In genomic region chr19:12665646-12666304, GRCh38 we compare ENCODE assay signal across 9 cellular contexts. TPM values are rescaled to one million over a fixed set of nuclear protein-coding genes. Genes with fewer than 3 reads are reported as not detected.
DNase-seq lines count a peak whose midpoint lies in the region; ATAC-seq, FAIRE-seq and TF ChIP-seq lines count a peak whose summit lies in the region.
"Had no signal": no experiment of that assay in that cellular context is flagged by ENCODE, and none has a peak within 500 bp of the region (broad histone marks: within the 10 kb centered on the region; RNA-seq: fewer than 3 reads in every experiment).

No MANE protein-coding gene starts in this region.

- no peak for TF ChIP-seq EP300 in GM12878 (IDR thresholded peaks at IDR 0.05; ENCODE audit: borderline replicate concordance in 1 of 2, control insufficient read depth in 1 of 2, low read depth in 2 of 2, low read length in 2 of 2)

- H4K20me1 ChIP-seq in IMR-90 (ENCODE audit: insufficient read depth, low read length) (no peaks in the 10 kb centered on the region), GM12878 (ENCODE audit: control insufficient read depth, insufficient read depth) (no peaks in the 10 kb centered on the region)

- CTCF ChIA-PET in AG04449 (lab: Yijun Ruan, JAX): interaction anchor here (0.8 to 2.5 kb wide), 5 partner anchors 11 to 102 kb away, joined by 3 to 17 read pairs (median 4); no protein-coding TSS in a partner anchor
- CTCF ChIA-PET in IMR-90 (lab: Yijun Ruan, JAX): no interaction called here
- CTCF ChIA-PET in GM12878 (lab: Yijun Ruan, JAX): interaction anchor here (0.6 to 1.9 kb wide), 8 partner anchors 12 to 1007 kb away, joined by 3 to 13 read pairs (median 4); no protein-coding TSS in a partner anchor

- RAD21 ChIA-PET in GM12878 (lab: Charles Lee; ENCODE audit: unreplicated experiment): interaction anchor here (0.8 to 1.8 kb wide), 7 partner anchors 52 to 742 kb away, joined by 3 to 9 read pairs (median 4); partner anchors contain the start of genes GET3, ZNF490 and ZNF791

- peak overlapping the region; percentile 93 for H2AFZ ChIP-seq in IMR-90 (replicated peaks; ENCODE audit: low read length, poor library complexity)
- H2AFZ ChIP-seq in GM12878 (ENCODE audit: control insufficient read depth, low read depth, low read length): peak overlapping the region; percentile 56
- H2AFZ ChIP-seq in mesenchymal stem cell (ENCODE audit: low read depth, low read length): peak overlapping the region; percentile 87

- H3K79me1 ChIP-seq in IMR-90 (ENCODE audit: low read depth in 1 of 2, low read length in 2 of 2) (peaks cover 38 to 61% of the 10 kb centered on the region in 2 experiments), mesenchymal stem cell (replicated peaks; ENCODE audit: low read length, poor library complexity, severe bottlenecking) (peaks cover 48% of the 10 kb centered on the region)

- DNase-seq in AG04449 (ENCODE audit: low read depth, low spot score) (no peak), IMR-90 (peak; percentile 10), GM12878 (ENCODE audit: low read depth, low spot score) (no peak), mesenchymal stem cell (no peak), EL (no peak), AML-193 (lab: John Stamatoyannopoulos, UW) (no peak), D341Med (ENCODE audit: low spot score) (no peak), NCI-H2107 treated with DMSO at 0.1 percent for 48 hours (lab: John Stamatoyannopoulos, UW; ENCODE audit: unreplicated experiment) (no peak)

- H3K56ac ChIP-seq in IMR-90 (ENCODE audit: extremely low read depth, insufficient read depth, low read length): no peak overlapping the region

- H3K4ac ChIP-seq in IMR-90 (ENCODE audit: low read depth, low read length) (peak overlapping the region; percentile 47; the same call in 1 of the 2 replicates), mesenchymal stem cell (ENCODE audit: low read depth in 1 of 2, low read length in 2 of 2) (no peak overlapping the region)

- H3K23ac ChIP-seq in IMR-90 (ENCODE audit: low read depth, low read length): 0 out of 2 replicates have a peak overlapping the region, but pooled peaks have one; percentile 36
- H3K23ac ChIP-seq in mesenchymal stem cell (ENCODE audit: low read length in 2 of 2): no peak overlapping the region

- peak overlapping the region; percentile 97 for H2AK9ac ChIP-seq in IMR-90 (replicated peaks; ENCODE audit: low read depth, low read length, poor library complexity)

- H3K4me2 ChIP-seq in IMR-90 (ENCODE audit: low read depth, low read length) (peak overlapping the region; percentile 88), GM12878 (ENCODE audit: control insufficient read depth, insufficient read depth) (peak overlapping the region; percentile 99), mesenchymal stem cell (ENCODE audit: low read length, poor library complexity, severe bottlenecking) (peak overlapping the region; percentile 89)

- peaks cover 51% of the 10 kb centered on the region for H3K79me2 ChIP-seq in GM12878 (ENCODE audit: control insufficient read depth, insufficient read depth, low read length)

- H3K4me3 ChIP-seq in AG04449 (ENCODE audit: low read depth, low read length): peak overlapping the region; percentile 77
- peak overlapping the region; percentile 85 for H3K4me3 ChIP-seq in IMR-90 (ENCODE audit: insufficient read depth, low read depth, low read length)
- H3K4me3 ChIP-seq in GM12878: peak overlapping the region; percentile 91
- H3K4me3 ChIP-seq in mesenchymal stem cell (ENCODE audit: insufficient read depth in 1 of 2, low read depth in 1 of 2, low read length in 2 of 2): peak overlapping the region; percentile 85 to 97

- H3K27ac ChIP-seq in IMR-90 (ENCODE audit: insufficient read depth, low read length) (no peak overlapping the region; the same call in 1 of the 2 replicates), GM12878 (ENCODE audit: control insufficient read depth, insufficient read depth) (peak overlapping the region; percentile 92), mesenchymal stem cell (ENCODE audit: low read length, poor library complexity, severe bottlenecking) (no peak overlapping the region)

- no peak for TF ChIP-seq POLR2A in IMR-90 (IDR thresholded peaks at IDR 0.05; ENCODE audit: low read depth, low read length)
- TF ChIP-seq POLR2A in GM12878 (IDR thresholded peaks at IDR 0.05; ENCODE audit: low read depth, low read length): no peak

- no peak overlapping the region for H2BK12ac ChIP-seq in mesenchymal stem cell (ENCODE audit: low read length in 2 of 2)

- peak overlapping the region; percentile 87; a peak in 3 of 4 replicates for H4K8ac ChIP-seq in IMR-90 (ENCODE audit: low read depth in 2 of 2, low read length in 2 of 2)
- peak overlapping the region; percentile 73 for H4K8ac ChIP-seq in mesenchymal stem cell (ENCODE audit: low read length)

- dilution Hi-C loops in IMR-90 (cut with HindIII; ENCODE audit: low sequenced_read_pairs, unreplicated experiment): no loop called here

- 76% methylated on average over 5 of the region's 12 CpGs; no CpG with 5 or more reads in 1 of the 2 experiments for WGBS in IMR-90 (ENCODE audit: extremely low coverage in 2 of 2, insufficient read length in 1 of 2), 2 experiments
- WGBS in GM12878 (ENCODE audit: insufficient coverage, insufficient replicate concordance, low lambda C conversion rate, missing lambda C conversion rate): 1% methylated on average over 12 of the region's 12 CpGs
- WGBS in mesenchymal stem cell: 80% methylated on average over 10 of the region's 12 CpGs

- no TSS peak for BruUV-seq in IMR-90 (replicated peaks; lab: Mats Ljungman, UMichigan)
- TSS peak; percentile 68 for BruUV-seq in GM12878 (replicated peaks; lab: Mats Ljungman, UMichigan)

- H3K14ac ChIP-seq in IMR-90 (replicated peaks; ENCODE audit: low read depth, low read length) (peak overlapping the region; percentile 96), mesenchymal stem cell (ENCODE audit: low read length in 2 of 2) (peak overlapping the region in 1 of 2 experiments; percentile 89)

- ATAC-seq in IMR-90 (ENCODE audit: low read depth): no peak
- ATAC-seq in GM12878: peak; percentile 14

- peak overlapping the region; percentile 14 for H4K5ac ChIP-seq in IMR-90 (ENCODE audit: low read depth, low read length)

- POLR2A ChIA-PET in AG04449 (lab: Yijun Ruan, JAX) (interaction anchor here (0.5 to 1.1 kb wide), 2 partner anchors 15 to 26 kb away, joined by 3 read pairs; no protein-coding TSS in a partner anchor), IMR-90 (lab: Charles Lee; ENCODE audit: unreplicated experiment) (no interaction called here), GM12878 (lab: Charles Lee) (interaction anchor here (0.5 to 2.3 kb wide), 10 partner anchors 9 to 134 kb away, joined by 3 to 15 read pairs (median 4); partner anchors contain the start of genes DHPS, TNPO2, ZNF490 and ZNF791)

- 0 out of 2 replicates have a peak, but pooled peaks cover 13% of the 10 kb centered on the region for H3K9me1 ChIP-seq in IMR-90 (ENCODE audit: insufficient read depth, low read length)

- H3K4me1 ChIP-seq in IMR-90 (ENCODE audit: control insufficient read depth, insufficient read depth, low read length) (peaks cover 15% of the 10 kb centered on the region), GM12878 (ENCODE audit: control insufficient read depth, insufficient read depth, low read length) (peaks cover 29% of the 10 kb centered on the region), mesenchymal stem cell (ENCODE audit: control insufficient read depth, insufficient read depth, low read depth, low read length) (peaks cover 32% of the 10 kb centered on the region)

- H2BK120ac ChIP-seq in IMR-90 (ENCODE audit: low read depth, low read length) (0 out of 2 replicates have a peak overlapping the region, but pooled peaks have one; percentile 2), mesenchymal stem cell (ENCODE audit: low read depth, low read length) (no peak overlapping the region)

- H3K18ac ChIP-seq in IMR-90 (ENCODE audit: low read depth, low read length) (no peak overlapping the region), mesenchymal stem cell (ENCODE audit: low read depth in 1 of 2, low read length in 2 of 2) (peak overlapping the region in 1 of 2 experiments; percentile 79)

- TF ChIP-seq CTCF in AG04449 (IDR thresholded peaks at IDR 0.05; ENCODE audit: insufficient read depth, low read length, missing control alignments) (no peak), IMR-90 (conservative IDR thresholded peaks at IDR 0.05; ENCODE audit: low read depth, low read length) (no peak), GM12878 (IDR thresholded peaks at IDR 0.05 in 2 of 3, conservative IDR thresholded peaks at IDR 0.05 in 1 of 3; ENCODE audit: control insufficient read depth in 2 of 3, extremely low read depth in 1 of 3, insufficient read depth in 1 of 3, low read depth in 3 of 3, low read length in 3 of 3) (no peak)

- intact Hi-C loops in IMR-90 (cut with micrococcal nuclease) (no loop called here), GM12878 (cut with micrococcal nuclease; ENCODE audit: unreplicated experiment) (loop anchor here (2.0 kb wide), 1 partner anchor 53 kb away; no protein-coding TSS in a partner anchor)

- no peak overlapping the region for H2BK20ac ChIP-seq in IMR-90 (ENCODE audit: low read depth, low read length)

- TF ChIP-seq RAD21 in IMR-90 (IDR thresholded peaks at IDR 0.05; ENCODE audit: low read length) (no peak), GM12878 (IDR thresholded peaks at IDR 0.05; ENCODE audit: insufficient read depth, low read depth, low read length) (no peak)

- H3K27me3 ChIP-seq in IMR-90 (ENCODE audit: control insufficient read depth, insufficient read depth, low read length) (no peaks in the 10 kb centered on the region), GM12878 (replicated peaks in 1 of 2; ENCODE audit: control insufficient read depth in 2 of 2, insufficient read depth in 2 of 2, low read length in 1 of 2) (no peaks in the 10 kb centered on the region), mesenchymal stem cell (ENCODE audit: control insufficient read depth in 1 of 2, insufficient read depth in 1 of 2, low read length in 2 of 2) (no peaks in the 10 kb centered on the region)

- H2BK5ac ChIP-seq in IMR-90 (ENCODE audit: low read depth, low read length, poor library complexity, severe bottlenecking) (peak overlapping the region; percentile 18), mesenchymal stem cell (ENCODE audit: low read depth, low read length, poor library complexity, severe bottlenecking) (no peak overlapping the region)

- H3K9me3 ChIP-seq in IMR-90 (ENCODE audit: control insufficient read depth, insufficient read depth, low read length): no peaks in the 10 kb centered on the region
- H3K9me3 ChIP-seq in GM12878 (replicated peaks; ENCODE audit: control insufficient read depth, insufficient read depth, low read length): no peaks in the 10 kb centered on the region
- no peaks in the 10 kb centered on the region for H3K9me3 ChIP-seq in mesenchymal stem cell (ENCODE audit: control insufficient read depth, low read length)

- FAIRE-seq in GM12878 (lab: Jason Lieb, UNC): no peak

- H2BK15ac ChIP-seq in IMR-90 (ENCODE audit: low read depth, low read length) (no peak overlapping the region), mesenchymal stem cell (ENCODE audit: low read depth, poor library complexity, severe bottlenecking) (no peak overlapping the region)

- in situ Hi-C loops in IMR-90 (cut with MboI; ENCODE audit: low sequenced_read_pairs) (no loop called here), GM12878 (cut with MboI) (no loop called here)

- H3K9ac ChIP-seq in IMR-90 (ENCODE audit: low read depth, low read length) (peak overlapping the region; percentile 66), GM12878 (ENCODE audit: control insufficient read depth, insufficient read depth, low read length) (peak overlapping the region; percentile 81), mesenchymal stem cell (ENCODE audit: low read length) (peak overlapping the region; percentile 99)

- H3K36me3 ChIP-seq in IMR-90 (ENCODE audit: control insufficient read depth, insufficient read depth, low read length): peaks cover 23% of the 10 kb centered on the region
- peaks cover 18 to 23% of the 10 kb centered on the region in 2 experiments for H3K36me3 ChIP-seq in GM12878 (ENCODE audit: control insufficient read depth in 2 of 2, insufficient read depth in 2 of 2, low read length in 1 of 2)
- H3K36me3 ChIP-seq in mesenchymal stem cell (ENCODE audit: control insufficient read depth in 1 of 2, insufficient read depth in 2 of 2, low read depth in 1 of 2, low read length in 2 of 2): peaks cover 49 to 57% of the 10 kb centered on the region in 2 experiments

- H4K91ac ChIP-seq in IMR-90 (ENCODE audit: insufficient read depth, low read depth, low read length) (no peak overlapping the region), mesenchymal stem cell (ENCODE audit: low read length) (peak overlapping the region; percentile 43)

- H2AK5ac ChIP-seq in IMR-90 (ENCODE audit: low read depth, low read length) (0 out of 2 replicates have a peak overlapping the region, but pooled peaks have one; percentile 63), mesenchymal stem cell (ENCODE audit: low read length, severe bottlenecking) (no peak overlapping the region)

- SMC1A ChIA-PET in GM12878 (lab: Charles Lee; ENCODE audit: uncharacterized antibody, unreplicated experiment): interaction anchor here (1.1 to 2.4 kb wide), 4 partner anchors 11 to 102 kb away, joined by 3 to 10 read pairs (median 7); partner anchors contain the start of genes ZNF490 and ZNF791

RNA-seq across cellular contexts. Expression of gene MAN2B1, which starts 0.8 kb away (rescaled TPM):
- total RNA-seq in IMR-90 (2012; rRNA removed) (10.4 and 10.6 TPM in 2 replicates), GM12878 (2014; rRNA removed) (132 and 149 TPM in 2 replicates), GM12878 (2014; rRNA removed; fragmentation: Illumina TruSeq; extraction: Trizol) (58.4 and 63.5 TPM in 2 replicates), GM12878 (2021) (209 and 224 TPM in 2 replicates)
- polyA plus RNA-seq in IMR-90 (2012; rRNA removed) (55.4 and 64.0 TPM in 2 replicates), GM12878 (2011; rRNA removed) (18.2 and 48.7 TPM in 2 replicates), GM12878 (2014; fragmentation: Illumina TruSeq; extraction: Trizol) (29.5 and 60.4 TPM in 2 replicates), GM12878 (2014; fragmentation: Nextera tagmentation; extraction: Ambion mirVana) (10 to 100 TPM in 1 of 2 experiments, 1 to 10 TPM in 1; 7.6 to 33.6 TPM), GM12878 (2014; rRNA removed) (99.2 and 104 TPM in 2 replicates), GM12878 (2016; fragmentation: Nextera tagmentation; extraction: Ambion mirVana) (100 to 1,000 TPM; 118 to 133 TPM)
- 42.0 and 77.7 TPM in 2 replicates for polyA plus RNA-seq in IMR-90 (2012; cell fraction: cytosol; rRNA removed)
- polyA plus RNA-seq in IMR-90 (2012; cell fraction: nucleus; rRNA removed; ENCODE audit: low replicate concordance): 104 and 163 TPM in 2 replicates
- 162 and 181 TPM in 2 replicates for total RNA-seq in GM12878 (2013; cell fraction: nucleolus; rRNA removed)
- 89.4 TPM for polyA plus RNA-seq in GM12878 (2011; ENCODE audit: low read depth)
- polyA plus RNA-seq in GM12878 (2011; cell fraction: cytosol; rRNA removed): 68.0 and 71.7 TPM in 2 replicates
- polyA plus RNA-seq in GM12878 (2011; cell fraction: nucleus; rRNA removed): 211 and 224 TPM in 2 replicates
- polyA plus RNA-seq in GM12878 (2012): 170 and 173 TPM in 2 replicates
- 42.5 and 75.7 TPM in 2 replicates for polyA minus RNA-seq in GM12878 (2011; rRNA and poly(A)+ RNA removed)
- 38.0 and 58.0 TPM in 2 replicates for polyA minus RNA-seq in GM12878 (2011; cell fraction: cytosol; rRNA and poly(A)+ RNA removed)
- polyA minus RNA-seq in GM12878 (2011; cell fraction: nucleus; rRNA and poly(A)+ RNA removed): 61.4 and 110 TPM in 2 replicates
- 70.4 TPM for polyA plus RNA-seq in mesenchymal stem cell (2013, experiment 1 of 2)
- 70.1 TPM for polyA plus RNA-seq in mesenchymal stem cell (2013, experiment 2 of 2)

RNA-seq across cellular contexts. Expression of gene WDR83, which starts 0.8 kb away (rescaled TPM):
- total RNA-seq in IMR-90 (2012; rRNA removed): 5.3 and 5.9 TPM in 2 replicates
- polyA plus RNA-seq in IMR-90 (2012; rRNA removed): 8.9 and 10.5 TPM in 2 replicates
- 8.9 and 11.7 TPM in 2 replicates for polyA plus RNA-seq in IMR-90 (2012; cell fraction: cytosol; rRNA removed)
- 17.2 and 35.7 TPM in 2 replicates for polyA plus RNA-seq in IMR-90 (2012; cell fraction: nucleus; rRNA removed; ENCODE audit: low replicate concordance)
- total RNA-seq in GM12878 (2013; cell fraction: nucleolus; rRNA removed): 7.7 and 7.8 TPM in 2 replicates
- total RNA-seq in GM12878 (2014; rRNA removed): 12.2 and 14.0 TPM in 2 replicates
- 6.7 and 9.1 TPM in 2 replicates for total RNA-seq in GM12878 (2014; rRNA removed; fragmentation: Illumina TruSeq; extraction: Trizol)
- total RNA-seq in GM12878 (2021): 16.0 TPM in 2 replicates
- polyA plus RNA-seq in GM12878 (2011; ENCODE audit: low read depth): 4.2 TPM
- 5.4 and 7.6 TPM in 2 replicates for polyA plus RNA-seq in GM12878 (2011; rRNA removed)
- polyA plus RNA-seq in GM12878 (2011; cell fraction: cytosol; rRNA removed): 14.3 and 18.0 TPM in 2 replicates
- polyA plus RNA-seq in GM12878 (2011; cell fraction: nucleus; rRNA removed): 13.0 and 16.6 TPM in 2 replicates
- 10.8 and 11.9 TPM in 2 replicates for polyA plus RNA-seq in GM12878 (2012)
- 2.2 and 4.5 TPM in 2 replicates for polyA plus RNA-seq in GM12878 (2014; fragmentation: Illumina TruSeq; extraction: Trizol)
- 1 to 10 TPM in 1 of 2 experiments, under 1 TPM in 1; 0.58 to 2.3 TPM for polyA plus RNA-seq in GM12878 (2014; fragmentation: Nextera tagmentation; extraction: Ambion mirVana)
- polyA plus RNA-seq in GM12878 (2014; rRNA removed): 12.6 and 16.5 TPM in 2 replicates
- polyA plus RNA-seq in GM12878 (2016; fragmentation: Nextera tagmentation; extraction: Ambion mirVana): 10 to 100 TPM; 15.0 to 17.7 TPM
- 6.4 and 14.4 TPM in 2 replicates for polyA minus RNA-seq in GM12878 (2011; rRNA and poly(A)+ RNA removed)
- polyA minus RNA-seq in GM12878 (2011; cell fraction: cytosol; rRNA and poly(A)+ RNA removed): 4.8 TPM in 2 replicates
- polyA minus RNA-seq in GM12878 (2011; cell fraction: nucleus; rRNA and poly(A)+ RNA removed): 7.0 and 9.9 TPM in 2 replicates
- polyA plus RNA-seq in mesenchymal stem cell (2013, experiment 1 of 2): 5.0 TPM
- polyA plus RNA-seq in mesenchymal stem cell (2013, experiment 2 of 2): 4.7 TPM

RNA-seq across cellular contexts. Expression of gene DHPS, which starts 15.9 kb away (rescaled TPM):
- total RNA-seq in IMR-90 (2012; rRNA removed) (73.3 and 82.8 TPM in 2 replicates), GM12878 (2014; rRNA removed) (89.6 and 94.9 TPM in 2 replicates), GM12878 (2014; rRNA removed; fragmentation: Illumina TruSeq; extraction: Trizol) (56.6 and 58.8 TPM in 2 replicates), GM12878 (2021) (87.2 and 90.4 TPM in 2 replicates)
- polyA plus RNA-seq in IMR-90 (2012; rRNA removed) (85.0 and 88.6 TPM in 2 replicates), GM12878 (2011; rRNA removed) (74.4 and 104 TPM in 2 replicates), GM12878 (2014; fragmentation: Illumina TruSeq; extraction: Trizol) (57.8 and 64.6 TPM in 2 replicates), GM12878 (2014; fragmentation: Nextera tagmentation; extraction: Ambion mirVana) (10 to 100 TPM; 36.4 to 76.0 TPM), GM12878 (2014; rRNA removed) (95.2 and 102 TPM in 2 replicates), GM12878 (2016; fragmentation: Nextera tagmentation; extraction: Ambion mirVana) (10 to 100 TPM; 81.8 to 84.9 TPM)
- polyA plus RNA-seq in IMR-90 (2012; cell fraction: cytosol; rRNA removed): 101 and 107 TPM in 2 replicates
- polyA plus RNA-seq in IMR-90 (2012; cell fraction: nucleus; rRNA removed; ENCODE audit: low replicate concordance): 256 and 333 TPM in 2 replicates
- 133 and 159 TPM in 2 replicates for total RNA-seq in GM12878 (2013; cell fraction: nucleolus; rRNA removed)
- 61.2 TPM for polyA plus RNA-seq in GM12878 (2011; ENCODE audit: low read depth)
- polyA plus RNA-seq in GM12878 (2011; cell fraction: cytosol; rRNA removed): 116 and 136 TPM in 2 replicates
- 269 and 288 TPM in 2 replicates for polyA plus RNA-seq in GM12878 (2011; cell fraction: nucleus; rRNA removed)
- polyA plus RNA-seq in GM12878 (2012): 105 TPM in 2 replicates
- 84.7 and 102 TPM in 2 replicates for polyA minus RNA-seq in GM12878 (2011; rRNA and poly(A)+ RNA removed)
- polyA minus RNA-seq in GM12878 (2011; cell fraction: cytosol; rRNA and poly(A)+ RNA removed): 35.1 and 45.0 TPM in 2 replicates
- polyA minus RNA-seq in GM12878 (2011; cell fraction: nucleus; rRNA and poly(A)+ RNA removed): 49.7 and 75.8 TPM in 2 replicates
- polyA plus RNA-seq in mesenchymal stem cell (2013, experiment 1 of 2): 39.7 TPM
- 39.4 TPM for polyA plus RNA-seq in mesenchymal stem cell (2013, experiment 2 of 2)

RNA-seq across cellular contexts. Expression of gene GNG14, which starts 22.0 kb away (rescaled TPM):
- total RNA-seq in IMR-90 (2012; rRNA removed): not detected in 2 replicates
- polyA plus RNA-seq in IMR-90 (2012; rRNA removed): not detected in 2 replicates
- polyA plus RNA-seq in IMR-90 (2012; cell fraction: cytosol; rRNA removed): not detected in 2 replicates
- not detected in 2 replicates for polyA plus RNA-seq in IMR-90 (2012; cell fraction: nucleus; rRNA removed; ENCODE audit: low replicate concordance)
- not detected in 2 replicates for total RNA-seq in GM12878 (2013; cell fraction: nucleolus; rRNA removed)
- total RNA-seq in GM12878 (2014; rRNA removed): not detected in 2 replicates
- not detected in 2 replicates for total RNA-seq in GM12878 (2014; rRNA removed; fragmentation: Illumina TruSeq; extraction: Trizol)
- not detected in 2 replicates for total RNA-seq in GM12878 (2021)
- polyA plus RNA-seq in GM12878 (2011; ENCODE audit: low read depth): not detected
- not detected in 2 replicates for polyA plus RNA-seq in GM12878 (2011; rRNA removed)
- polyA plus RNA-seq in GM12878 (2011; cell fraction: cytosol; rRNA removed): not detected in 2 replicates
- polyA plus RNA-seq in GM12878 (2011; cell fraction: nucleus; rRNA removed): not detected in 2 replicates
- 0.42 TPM in 1 of 2 replicates, not detected in the other for polyA plus RNA-seq in GM12878 (2012)
- not detected in 2 replicates for polyA plus RNA-seq in GM12878 (2014; fragmentation: Illumina TruSeq; extraction: Trizol)
- not detected for polyA plus RNA-seq in GM12878 (2014; fragmentation: Nextera tagmentation; extraction: Ambion mirVana)
- not detected in 2 replicates for polyA plus RNA-seq in GM12878 (2014; rRNA removed)
- not detected for polyA plus RNA-seq in GM12878 (2016; fragmentation: Nextera tagmentation; extraction: Ambion mirVana)
- not detected in 2 replicates for polyA minus RNA-seq in GM12878 (2011; rRNA and poly(A)+ RNA removed)
- polyA minus RNA-seq in GM12878 (2011; cell fraction: cytosol; rRNA and poly(A)+ RNA removed): not detected in 2 replicates
- not detected in 2 replicates for polyA minus RNA-seq in GM12878 (2011; cell fraction: nucleus; rRNA and poly(A)+ RNA removed)
- not detected for polyA plus RNA-seq in mesenchymal stem cell (2013, experiment 1 of 2)
- not detected for polyA plus RNA-seq in mesenchymal stem cell (2013, experiment 2 of 2)
- total RNA-seq: lung microvascular endothelial cell had no signal

RNA-seq across cellular contexts. Expression of gene FBXW9, which starts 30.7 kb away (rescaled TPM):
- 8.6 and 9.5 TPM in 2 replicates for total RNA-seq in IMR-90 (2012; rRNA removed)
- polyA plus RNA-seq in IMR-90 (2012; rRNA removed): 14.2 and 14.4 TPM in 2 replicates
- 8.1 and 16.5 TPM in 2 replicates for polyA plus RNA-seq in IMR-90 (2012; cell fraction: cytosol; rRNA removed)
- polyA plus RNA-seq in IMR-90 (2012; cell fraction: nucleus; rRNA removed; ENCODE audit: low replicate concordance): 14.0 and 41.0 TPM in 2 replicates
- total RNA-seq in GM12878 (2013; cell fraction: nucleolus; rRNA removed): 5.6 and 6.0 TPM in 2 replicates
- total RNA-seq in GM12878 (2014; rRNA removed): 11.8 and 14.8 TPM in 2 replicates
- total RNA-seq in GM12878 (2014; rRNA removed; fragmentation: Illumina TruSeq; extraction: Trizol): 3.7 and 4.0 TPM in 2 replicates
- 10.4 and 12.8 TPM in 2 replicates for total RNA-seq in GM12878 (2021)
- 1.5 TPM for polyA plus RNA-seq in GM12878 (2011; ENCODE audit: low read depth)
- 1.8 and 4.3 TPM in 2 replicates for polyA plus RNA-seq in GM12878 (2011; rRNA removed)
- polyA plus RNA-seq in GM12878 (2011; cell fraction: cytosol; rRNA removed): 9.8 and 16.0 TPM in 2 replicates
- 19.8 and 24.5 TPM in 2 replicates for polyA plus RNA-seq in GM12878 (2011; cell fraction: nucleus; rRNA removed)
- polyA plus RNA-seq in GM12878 (2012): 4.7 and 4.9 TPM in 2 replicates
- polyA plus RNA-seq in GM12878 (2014; fragmentation: Illumina TruSeq; extraction: Trizol): 0.16 and 1.5 TPM in 2 replicates
- polyA plus RNA-seq in GM12878 (2014; fragmentation: Nextera tagmentation; extraction: Ambion mirVana): 1 to 10 TPM in 1 of 2 experiments, under 1 TPM in 1; 0.21 to 1.1 TPM
- polyA plus RNA-seq in GM12878 (2014; rRNA removed): 13.7 and 14.4 TPM in 2 replicates
- 10 to 100 TPM; 13.3 to 13.7 TPM for polyA plus RNA-seq in GM12878 (2016; fragmentation: Nextera tagmentation; extraction: Ambion mirVana)
- polyA minus RNA-seq in GM12878 (2011; rRNA and poly(A)+ RNA removed): 3.2 and 7.6 TPM in 2 replicates
- 3.1 and 4.8 TPM in 2 replicates for polyA minus RNA-seq in GM12878 (2011; cell fraction: cytosol; rRNA and poly(A)+ RNA removed)
- 3.4 and 6.9 TPM in 2 replicates for polyA minus RNA-seq in GM12878 (2011; cell fraction: nucleus; rRNA and poly(A)+ RNA removed)
- 5.2 TPM for polyA plus RNA-seq in mesenchymal stem cell (2013, experiment 1 of 2)
- 5.2 TPM for polyA plus RNA-seq in mesenchymal stem cell (2013, experiment 2 of 2)
